In the genomic region with DNA sequence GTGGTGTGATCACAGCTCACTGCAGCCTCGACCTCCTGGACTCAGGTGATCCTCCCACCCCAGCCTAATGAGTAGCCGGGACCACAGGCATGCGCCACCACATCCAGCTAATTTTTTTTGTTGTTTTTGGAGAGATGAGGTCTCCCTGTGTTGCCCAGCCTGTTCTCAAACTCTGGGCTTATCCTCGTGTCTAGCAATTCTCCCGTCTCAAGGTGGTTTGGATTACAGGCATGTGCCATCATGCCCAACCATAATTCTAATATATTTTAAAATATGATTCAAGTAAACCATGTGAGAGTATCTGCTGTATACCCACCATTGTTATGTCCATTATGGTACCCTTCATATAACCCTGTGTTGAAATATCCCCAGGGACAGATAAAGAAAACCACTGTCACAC, we compare ENCODE assay signal across 21 cellular contexts.
A peak's percentile ranks its signal among the peaks of the same experiment; 100 is the strongest.
DNase-seq lines count a peak whose midpoint lies in the region; ATAC-seq and TF ChIP-seq lines count a peak whose summit lies in the region.
"Had no signal": no experiment of that assay in that cellular context is flagged by ENCODE, and none has a peak within 500 bp of the region (broad histone marks: within the 10 kb centered on the region; RNA-seq: fewer than 3 reads in every experiment).

No MANE protein-coding gene starts in this region.

- peaks cover 15% of the 10 kb centered on the region for H3K36me3 Mint-ChIP-seq in activated T-helper 17 cell treated with anti-CD3 and anti-CD28 coated beads, Interleukin-2, amount 50 U/mL, for 72 hours (ENCODE audit: low read depth)
- peaks cover 20% of the 10 kb centered on the region for H3K36me3 Mint-ChIP-seq in endodermal cell (ENCODE audit: low read depth)
- H3K36me3 Mint-ChIP-seq in activated CD4-positive, alpha-beta memory T cell treated with anti-CD3 and anti-CD28 coated beads, Interleukin-2, amount 10 ng/mL, durations not matched to agents 7 days and 5 days (ENCODE audit: low read depth): peaks cover 5% of the 10 kb centered on the region

- H4K20me1 ChIP-seq in mammary epithelial cell (ENCODE audit: insufficient read depth, low read length): no peaks in the 10 kb centered on the region

- H3K27me3 Mint-ChIP-seq in activated T-helper 17 cell treated with anti-CD3 and anti-CD28 coated beads, Interleukin-2, amount 50 U/mL, for 72 hours: no peaks in the 10 kb centered on the region
- no peaks in the 10 kb centered on the region for H3K27me3 Mint-ChIP-seq in endodermal cell (ENCODE audit: insufficient read depth)
- no peaks in the 10 kb centered on the region for H3K27me3 Mint-ChIP-seq in activated CD4-positive, alpha-beta memory T cell treated with anti-CD3 and anti-CD28 coated beads, Interleukin-2, amount 10 ng/mL, durations not matched to agents 7 days and 5 days
- H3K27me3 Mint-ChIP-seq: CD4-positive, alpha-beta T cell had no signal

- H3K4me3 ChIP-seq in mammary epithelial cell (replicated peaks in 1 of 3; ENCODE audit: insufficient read depth in 1 of 3, low read depth in 2 of 3, low read length in 3 of 3) (no peak overlapping the region), breast epithelium (no peak overlapping the region), endodermal cell (ENCODE audit: low read length) (no peak overlapping the region)

- dilution Hi-C loops in mammary epithelial cell (cut with HindIII; ENCODE audit: low sequenced_read_pairs): loop anchor here (10.0 kb wide), 1 partner anchor 73 kb away; a partner anchor contains a TSS

- no peak for ATAC-seq in activated T-helper 17 cell treated with anti-CD3 and anti-CD28 coated beads, Interleukin-2, amount 50 U/mL, for 72 hours (replicated peaks)
- ATAC-seq in foreskin keratinocyte: peak; percentile 39
- ATAC-seq: PC-3, SK-N-SH treated with all-trans-retinoic acid at 6 μM for 48 hours had no signal

- peaks cover 14% of the 10 kb centered on the region for H3K4me1 Mint-ChIP-seq in activated T-helper 17 cell treated with anti-CD3 and anti-CD28 coated beads, Interleukin-2, amount 50 U/mL, for 72 hours
- H3K4me1 Mint-ChIP-seq in endodermal cell: no peaks in the 10 kb centered on the region
- H3K4me1 Mint-ChIP-seq in activated CD4-positive, alpha-beta memory T cell treated with anti-CD3 and anti-CD28 coated beads, Interleukin-2, amount 10 ng/mL, durations not matched to agents 7 days and 5 days: peaks cover 23% of the 10 kb centered on the region

- no peaks in the 10 kb centered on the region for H3K9me3 Mint-ChIP-seq in activated T-helper 17 cell treated with anti-CD3 and anti-CD28 coated beads, Interleukin-2, amount 50 U/mL, for 72 hours
- peaks cover 12% of the 10 kb centered on the region for H3K9me3 Mint-ChIP-seq in endodermal cell
- H3K9me3 Mint-ChIP-seq in activated CD4-positive, alpha-beta memory T cell treated with anti-CD3 and anti-CD28 coated beads, Interleukin-2, amount 10 ng/mL, durations not matched to agents 7 days and 5 days: no peaks in the 10 kb centered on the region
- H3K9me3 Mint-ChIP-seq: CD4-positive, alpha-beta T cell had no signal

- H3K9ac ChIP-seq in mammary epithelial cell (ENCODE audit: insufficient read depth, low read length) (no peak overlapping the region), endodermal cell (ENCODE audit: extremely low read depth, low read length, poor library complexity, severe bottlenecking) (no peak overlapping the region)

- H3K4me3 Mint-ChIP-seq in activated T-helper 17 cell treated with anti-CD3 and anti-CD28 coated beads, Interleukin-2, amount 50 U/mL, for 72 hours: no peak overlapping the region
- no peak overlapping the region for H3K4me3 Mint-ChIP-seq in endodermal cell
- H3K4me3 Mint-ChIP-seq in activated CD4-positive, alpha-beta memory T cell treated with anti-CD3 and anti-CD28 coated beads, Interleukin-2, amount 10 ng/mL, durations not matched to agents 7 days and 5 days: no peak overlapping the region
- H3K4me3 Mint-ChIP-seq: CD4-positive, alpha-beta T cell had no signal

- H3K36me3 ChIP-seq in mammary epithelial cell (ENCODE audit: insufficient read depth, low read length) (no peaks in the 10 kb centered on the region), breast epithelium (no peaks in the 10 kb centered on the region), endodermal cell (ENCODE audit: control insufficient read depth, insufficient read depth, low read length) (peaks cover 8% of the 10 kb centered on the region)

- 12% methylated on average over 5 of the region's 5 CpGs for WGBS in mammary epithelial cell (ENCODE audit: low coverage, missing lambda C conversion rate)
- WGBS in endodermal cell (ENCODE audit: insufficient coverage in 1 of 2, insufficient read length in 1 of 2), 2 experiments: 94% methylated on average over 5 of the region's 5 CpGs; no CpG with 5 or more reads in 1 of the 2 experiments

- DNase-seq in mammary epithelial cell (peak; percentile 90), breast epithelium (ENCODE audit: low spot score in 2 of 2) (no peak), NCI-H526 treated with DMSO at 0.1 percent for 48 hours (lab: John Stamatoyannopoulos, UW) (peak; percentile 19), foreskin keratinocyte (peak; percentile 63 to 76), COLO829 (ENCODE audit: low spot score) (no peak), endodermal cell (no peak)
- no peak for DNase-seq in activated CD4-positive, alpha-beta memory T cell treated with anti-CD3 and anti-CD28 coated beads, Interleukin-2, amount 10 ng/mL, durations not matched to agents 7 days and 5 days
- DNase-seq: CD4-positive, alpha-beta T cell; DMS153; GDM1; IMR-90; NCI-H1105; NCI-H1694 treated with DMSO at 0.1 percent for 48 hours; NCI-H2107; NCI-H446; NCI-H774; PC-3; RPMI8226; SIG-M5 had no signal

- POLR2A ChIA-PET in activated CD4-positive, alpha-beta memory T cell treated with anti-CD3 and anti-CD28 coated beads, Interleukin-2, amount 10 ng/mL, durations not matched to agents 7 days and 5 days (lab: Charles Lee): no interaction called here

- H3K79me2 ChIP-seq in mammary epithelial cell (ENCODE audit: insufficient read depth, low read length): no peaks in the 10 kb centered on the region

- H3K4me2 ChIP-seq in mammary epithelial cell (ENCODE audit: insufficient read depth, low read depth, low read length): peak overlapping the region; percentile 52

- TF ChIP-seq CTCF in mammary epithelial cell (conservative IDR thresholded peaks at IDR 0.05 in 1 of 2, IDR thresholded peaks at IDR 0.05 in 1 of 2; ENCODE audit: extremely low read depth in 1 of 2, insufficient read depth in 1 of 2, low read depth in 1 of 2, low read length in 2 of 2) (no peak), breast epithelium (IDR thresholded peaks at IDR 0.05) (no peak), foreskin keratinocyte (conservative IDR thresholded peaks at IDR 0.05) (no peak), endodermal cell (conservative IDR thresholded peaks at IDR 0.05) (no peak)

- no peak for TF ChIP-seq POLR2A in breast epithelium (IDR thresholded peaks at IDR 0.05)

- intact Hi-C loops in mammary epithelial cell (cut with micrococcal nuclease) (no loop called here), breast epithelium (cut with DNase I; ENCODE audit: low total_unique reads) (no loop called here)

- H3K4me1 ChIP-seq in mammary epithelial cell (ENCODE audit: insufficient read depth, low read length) (peaks cover 19% of the 10 kb centered on the region), breast epithelium (no peaks in the 10 kb centered on the region), foreskin keratinocyte (peaks cover 11% of the 10 kb centered on the region), endodermal cell (ENCODE audit: control insufficient read depth, insufficient read depth, low read length) (no peaks in the 10 kb centered on the region)

- BruUV-seq in mammary epithelial cell (replicated peaks; lab: Mats Ljungman, UMichigan): no TSS peak

- peak overlapping the region; percentile 93 for H3K27ac Mint-ChIP-seq in activated T-helper 17 cell treated with anti-CD3 and anti-CD28 coated beads, Interleukin-2, amount 50 U/mL, for 72 hours
- no peak overlapping the region for H3K27ac Mint-ChIP-seq in endodermal cell
- H3K27ac Mint-ChIP-seq in activated CD4-positive, alpha-beta memory T cell treated with anti-CD3 and anti-CD28 coated beads, Interleukin-2, amount 10 ng/mL, durations not matched to agents 7 days and 5 days: no peak overlapping the region
- H3K27ac Mint-ChIP-seq: CD4-positive, alpha-beta T cell had no signal

- H3K9me3 ChIP-seq in mammary epithelial cell (replicated peaks; ENCODE audit: insufficient read depth, low read length): no peaks in the 10 kb centered on the region
- H3K9me3 ChIP-seq in breast epithelium: no peaks in the 10 kb centered on the region
- H3K9me3 ChIP-seq in endodermal cell (ENCODE audit: control insufficient read depth, low read length): peaks cover 9% of the 10 kb centered on the region

- CTCF ChIA-PET in mammary epithelial cell (lab: Charles Lee; ENCODE audit: low non-redundant PET): no interaction called here
- CTCF ChIA-PET in activated CD4-positive, alpha-beta memory T cell treated with anti-CD3 and anti-CD28 coated beads, Interleukin-2, amount 10 ng/mL, durations not matched to agents 7 days and 5 days (lab: Charles Lee): no interaction called here

- H3K27ac ChIP-seq in mammary epithelial cell (ENCODE audit: insufficient read depth, low read depth, low read length) (peak overlapping the region; percentile 20), breast epithelium (no peak overlapping the region), foreskin keratinocyte (no peak overlapping the region), endodermal cell (ENCODE audit: low read depth, low read length) (no peak overlapping the region)

- in situ Hi-C loops in mammary epithelial cell (cut with MboI; ENCODE audit: low sequenced_read_pairs in 2 of 2): no loop called here

- peak overlapping the region; percentile 34 for H2AFZ ChIP-seq in mammary epithelial cell (ENCODE audit: low read depth, low read length)

- H3K27me3 ChIP-seq in mammary epithelial cell (ENCODE audit: insufficient read depth, low read length) (no peaks in the 10 kb centered on the region), breast epithelium (no peaks in the 10 kb centered on the region), foreskin keratinocyte (no peaks in the 10 kb centered on the region), endodermal cell (ENCODE audit: control insufficient read depth, insufficient read depth, low read length, poor library complexity, severe bottlenecking) (no peaks in the 10 kb centered on the region)

Comparison
In these comparisons a context has a peak if more than half of its experiments do, and no peak if none do; other contexts are left out.
1. DNase-seq: peak in mammary epithelial cell (single experiment), NCI-H526 treated with DMSO at 0.1 percent for 48 hours (single experiment) and foreskin keratinocyte (2 of 2); none in breast epithelium (0 of 2), COLO829 (single experiment), endodermal cell (single experiment) and activated CD4-positive, alpha-beta memory T cell treated with anti-CD3 and anti-CD28 coated beads, Interleukin-2, amount 10 ng/mL, durations not matched to agents 7 days and 5 days (single experiment).